8 cellular contexts compared by ENCODE assay signal in the genomic region with DNA sequence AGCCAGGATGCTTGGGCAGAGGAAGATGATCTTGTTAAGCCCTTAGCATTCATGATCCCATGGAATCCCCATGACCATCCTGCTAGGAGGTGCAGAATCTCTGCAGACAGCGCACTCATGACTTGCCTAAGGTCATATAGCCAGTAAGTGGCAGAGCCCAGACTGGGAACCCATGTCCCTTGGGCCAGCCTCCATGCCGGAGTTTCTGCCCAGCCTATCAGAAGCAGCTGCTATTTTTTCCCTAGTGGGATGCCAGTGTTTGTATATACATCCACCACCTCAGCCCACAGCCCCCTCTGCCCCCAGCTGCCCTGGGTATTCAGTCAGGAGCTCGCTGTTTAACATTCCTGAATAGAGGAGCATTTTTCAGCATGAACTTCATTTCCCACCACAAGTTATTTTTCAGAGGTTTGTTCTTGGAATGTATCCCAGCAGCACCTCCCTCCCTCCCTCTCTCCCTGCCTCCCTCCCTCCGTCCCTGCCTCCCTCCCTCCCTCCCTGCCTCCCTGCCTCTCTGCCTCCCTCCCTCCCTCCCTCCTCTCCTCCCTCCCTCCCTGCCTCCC. TPM values are rescaled to one million over a fixed set of nuclear protein-coding genes. Genes with fewer than 3 reads are reported as not detected.
DNase-seq lines count a peak whose midpoint lies in the region; ATAC-seq, FAIRE-seq and TF ChIP-seq lines count a peak whose summit lies in the region.

No MANE protein-coding gene starts in this region.

- H3K4me2 ChIP-seq in DOHH2 (ENCODE audit: low read length), result peak overlapping the region; percentile 80; the same call in 1 of the 2 replicates

- peaks cover 44% of the 10 kb centered on the region for H3K4me1 ChIP-seq in DOHH2 (ENCODE audit: control insufficient read depth, low read length)

- TF ChIP-seq CTCF in DOHH2 (IDR thresholded peaks at IDR 0.05; ENCODE audit: low read depth, low read length, poor library complexity, severe bottlenecking) (no peak), fibroblast of the aortic adventitia (IDR thresholded peaks at IDR 0.05; ENCODE audit: insufficient read depth, low read length) (no peak)

- FAIRE-seq in frontal cortex (lab: Jason Lieb, UNC), result no peak

- H4K20me1 ChIP-seq in DOHH2 (ENCODE audit: control insufficient read depth, insufficient read depth, low read depth, low read length), result no peaks in the 10 kb centered on the region

- intact Hi-C loops in sciatic nerve (cut with DNase I), result no loop called here

- H3K9me3 ChIP-seq in DOHH2 (ENCODE audit: control insufficient read depth, insufficient read depth, low read length), result no peaks in the 10 kb centered on the region

- H3K27me3 ChIP-seq in DOHH2 (ENCODE audit: control insufficient read depth, low read length), result no peaks in the 10 kb centered on the region

- peak; percentile 68 for ATAC-seq in sciatic nerve

- DNase-seq in RPMI8226 (peak; percentile 24), fibroblast of the aortic adventitia (ENCODE audit: low read depth) (peak; percentile 84), sciatic nerve (ENCODE audit: low spot score) (peak; percentile 70), NCI-H2081 (lab: John Stamatoyannopoulos, UW) (no peak), frontal cortex (ENCODE audit: low spot score in 2 of 2) (no peak)
- no peak for DNase-seq in stimulated activated CD4-positive, alpha-beta T cell treated with anti-CD3 and anti-CD28 coated beads, Interleukin-15, amount 100 ng/mL, for 24 hours
- no peak for DNase-seq in stimulated activated naive CD4-positive, alpha-beta T cell (lab: John Stamatoyannopoulos, UW)

- H3F3A ChIP-seq in DOHH2 (ENCODE audit: control insufficient read depth, insufficient read depth), result peaks cover 4% of the 10 kb centered on the region; the same call in 1 of the 2 replicates

- H3K4me3 ChIP-seq in DOHH2 (ENCODE audit: low read length) (no peak overlapping the region), fibroblast of the aortic adventitia (ENCODE audit: low read depth, low read length) (no peak overlapping the region)

- H3K27ac ChIP-seq in DOHH2 (ENCODE audit: low read depth, low read length), result peak overlapping the region; percentile 73; the same call in 1 of the 2 replicates

- peaks cover 5% of the 10 kb centered on the region for H3K79me2 ChIP-seq in DOHH2 (ENCODE audit: control insufficient read depth, low read length)

- peaks cover 17% of the 10 kb centered on the region for H3K36me3 ChIP-seq in DOHH2 (ENCODE audit: control insufficient read depth, low read length)

- no peaks in the 10 kb centered on the region for H3K9me2 ChIP-seq in DOHH2 (replicated peaks; ENCODE audit: control insufficient read depth, low read length)

RNA-seq across cellular contexts. Expression of a gene that starts 34.4 kb away (rescaled TPM):
- total RNA-seq in fibroblast of the aortic adventitia (ENCODE audit: low replicate concordance) (0.99 and 5.6 TPM in 2 replicates), sciatic nerve (4.1 TPM), frontal cortex (under 0.01 TPM)

Comparison
In these comparisons a context has a peak if more than half of its experiments do, and no peak if none do; other contexts are left out.
1. DNase-seq: peak in RPMI8226 (single experiment), fibroblast of the aortic adventitia (single experiment) and sciatic nerve (single experiment); none in stimulated activated CD4-positive, alpha-beta T cell treated with anti-CD3 and anti-CD28 coated beads, Interleukin-15, amount 100 ng/mL, for 24 hours (single experiment), stimulated activated naive CD4-positive, alpha-beta T cell (0 of 6), NCI-H2081 (0 of 2) and frontal cortex (0 of 2).